ENCODE assay signal across 27 cellular contexts in the genomic region with DNA sequence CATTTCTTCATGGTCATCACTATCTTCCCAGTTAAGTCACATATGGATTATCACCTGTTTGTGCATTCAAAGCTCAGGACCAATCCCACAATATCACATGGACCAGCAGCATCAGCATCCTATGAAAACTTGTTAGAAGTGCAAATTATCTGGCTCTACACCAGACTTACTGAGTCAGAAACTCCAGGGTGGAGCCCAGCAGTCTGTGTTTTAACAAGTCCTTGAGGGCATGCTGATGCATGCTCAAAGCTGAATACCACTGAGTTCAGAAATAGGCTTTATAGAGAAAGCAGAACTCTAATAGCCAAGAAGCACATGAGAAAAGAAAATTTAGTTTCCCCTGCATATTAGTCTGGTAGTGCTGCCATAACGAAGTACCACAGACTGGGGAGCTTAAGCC.
"Had no signal": no experiment of that assay in that cellular context is flagged by ENCODE, and none has a peak within 500 bp of the region (broad histone marks: within the 10 kb centered on the region; RNA-seq: fewer than 3 reads in every experiment).

No MANE protein-coding gene starts in this region.

- H3K36me3 Mint-ChIP-seq: activated naive CD4-positive, alpha-beta T cell treated with anti-CD3 and anti-CD28 coated beads, Interleukin-2, amount 50 U/mL, for 72 hours; immature natural killer cell; mesothelial cell of epicardium; natural killer cell; stimulated activated memory B cell treated with anti-CD40 and anti-IgM and Interleukin-4, amounts not matched to agents 10 μg/mL and 1 μg/mL and 100 μg/mL, for 72 hours; T-cell had no signal

- H3K4me3 Mint-ChIP-seq: activated B cell treated with CpG ODN at 0.5 μM for 24 hours; activated CD4-positive, alpha-beta T cell treated with anti-CD3 and anti-CD28 coated beads for 36 hours; activated T-cell treated with anti-CD3 and anti-CD28 coated beads, Interleukin-2, amount 50 U/mL, for 24 hours; activated T-helper 17 cell treated with anti-CD3 and anti-CD28 coated beads, Interleukin-2, amount 50 U/mL, for 72 hours; endodermal cell; immature natural killer cell; mesothelial cell of epicardium; natural killer cell; stimulated activated memory B cell treated with anti-CD40 and anti-IgM and Interleukin-4, amounts not matched to agents 10 μg/mL and 1 μg/mL and 100 μg/mL, for 72 hours; T-cell; T-helper 2 cell treated with Interferon-gamma antibody and Interleukin-4, amounts not matched to agents 5 μg/mL and 100 μg/mL, for 36 hours had no signal

- DNase-seq: activated B cell treated with CpG ODN at 0.5 μM for 24 hours; activated CD4-positive, alpha-beta T cell treated with anti-CD3 and anti-CD28 coated beads for 36 hours; activated CD4-positive, alpha-beta T cell treated with anti-CD3 and anti-CD28 coated beads, Interleukin-2, amount 50 U/mL, for 4 hours; activated CD8-positive, alpha-beta memory T cell treated with anti-CD3 and anti-CD28 coated beads for 24 hours; activated CD8-positive, alpha-beta memory T cell treated with anti-CD3 and anti-CD28 coated beads, Interleukin-2, amount 50 U/mL, for 4 hours; activated T-cell treated with anti-CD3 and anti-CD28 coated beads, Interleukin-2, amount 50 U/mL, for 24 hours; cortex of kidney; endodermal cell; glutamatergic neuron; immature natural killer cell; kidney glomerular epithelial cell; left lung; natural killer cell; stimulated activated CD4-positive, alpha-beta T cell treated with anti-CD3 and anti-CD28 coated beads, Interleukin-15, amount 100 ng/mL, for 24 hours; T-cell; transverse colon had no signal

- H3K27ac ChIP-seq: cardiac muscle cell, hepatocyte, left lung, transverse colon had no signal

- H3K27me3 Mint-ChIP-seq: activated B cell treated with CpG ODN at 0.5 μM for 24 hours had no signal

- ATAC-seq: activated CD4-positive, alpha-beta T cell treated with anti-CD3 and anti-CD28 coated beads for 36 hours; activated naive CD4-positive, alpha-beta T cell treated with anti-CD3 and anti-CD28 coated beads, Interleukin-2, amount 50 U/mL, for 72 hours; activated T-helper 17 cell treated with anti-CD3 and anti-CD28 coated beads, Interleukin-2, amount 50 U/mL, for 72 hours; left lung; natural killer cell; sciatic nerve; stimulated activated memory B cell treated with anti-CD40 and anti-IgM and Interleukin-4, amounts not matched to agents 10 μg/mL and 1 μg/mL and 100 μg/mL, for 72 hours; T-cell had no signal

- H3K4me1 ChIP-seq: left lung, transverse colon had no signal

- FAIRE-seq: frontal cortex had no signal

- H3K4me1 Mint-ChIP-seq: activated B cell treated with CpG ODN at 0.5 μM for 24 hours; activated CD4-positive, alpha-beta T cell treated with anti-CD3 and anti-CD28 coated beads for 36 hours; activated T-helper 17 cell treated with anti-CD3 and anti-CD28 coated beads, Interleukin-2, amount 50 U/mL, for 72 hours; endodermal cell; immature natural killer cell; mesothelial cell of epicardium; natural killer cell; stimulated activated memory B cell treated with anti-CD40 and anti-IgM and Interleukin-4, amounts not matched to agents 10 μg/mL and 1 μg/mL and 100 μg/mL, for 72 hours; T-cell had no signal

- H3K27ac Mint-ChIP-seq: activated B cell treated with CpG ODN at 0.5 μM for 24 hours; activated CD4-positive, alpha-beta T cell treated with anti-CD3 and anti-CD28 coated beads for 36 hours; activated naive CD4-positive, alpha-beta T cell treated with anti-CD3 and anti-CD28 coated beads, Interleukin-2, amount 50 U/mL, for 72 hours; activated T-cell treated with anti-CD3 and anti-CD28 coated beads, Interleukin-2, amount 50 U/mL, for 24 hours; activated T-helper 17 cell treated with anti-CD3 and anti-CD28 coated beads, Interleukin-2, amount 50 U/mL, for 72 hours; endodermal cell; immature natural killer cell; mesothelial cell of epicardium; natural killer cell; stimulated activated memory B cell treated with anti-CD40 and anti-IgM and Interleukin-4, amounts not matched to agents 10 μg/mL and 1 μg/mL and 100 μg/mL, for 72 hours; T-cell; T-helper 2 cell treated with Interferon-gamma antibody and Interleukin-4, amounts not matched to agents 5 μg/mL and 100 μg/mL, for 36 hours had no signal

- H3K4me3 ChIP-seq: cardiac muscle cell, hepatocyte, left lung, lung, smooth muscle cell, transverse colon had no signal

- H3K9me3 ChIP-seq: left lung, transverse colon had no signal

- H3K36me3 ChIP-seq: cardiac muscle cell, left lung, transverse colon had no signal

- H3K9me3 Mint-ChIP-seq: activated B cell treated with CpG ODN at 0.5 μM for 24 hours; activated naive CD4-positive, alpha-beta T cell treated with anti-CD3 and anti-CD28 coated beads, Interleukin-2, amount 50 U/mL, for 72 hours; activated T-cell treated with anti-CD3 and anti-CD28 coated beads, Interleukin-2, amount 50 U/mL, for 24 hours; activated T-helper 17 cell treated with anti-CD3 and anti-CD28 coated beads, Interleukin-2, amount 50 U/mL, for 72 hours; natural killer cell; stimulated activated memory B cell treated with anti-CD40 and anti-IgM and Interleukin-4, amounts not matched to agents 10 μg/mL and 1 μg/mL and 100 μg/mL, for 72 hours; T-cell; T-helper 2 cell treated with Interferon-gamma antibody and Interleukin-4, amounts not matched to agents 5 μg/mL and 100 μg/mL, for 36 hours had no signal

- H3K27me3 ChIP-seq: cardiac muscle cell, hepatocyte, left lung, transverse colon had no signal
